1 cellular context compared by ENCODE assay signal in genomic region chr10:132572545-132572937, GRCh38.
TF ChIP-seq lines count a peak whose summit lies in the region.

No MANE protein-coding gene starts in this region.

TF ChIP-seq in HepG2, 621 proteins besides CTCF, POLR2A, EP300 and RAD21:
- TF ChIP-seq ZNF513 (CRISPR knock-in tag; conservative IDR thresholded peaks at IDR 0.05), result no peak
- no peak for TF ChIP-seq SP140L (CRISPR knock-in tag; IDR thresholded peaks at IDR 0.05; ENCODE audit: borderline replicate concordance)
- no peak for TF ChIP-seq PBX3 (CRISPR knock-in tag; IDR thresholded peaks at IDR 0.05; ENCODE audit: borderline replicate concordance)
- TF ChIP-seq SPEN (CRISPR knock-in tag; IDR thresholded peaks at IDR 0.05; ENCODE audit: low read depth), result no peak
- TF ChIP-seq GMEB2 (CRISPR knock-in tag; IDR thresholded peaks at IDR 0.05; ENCODE audit: low read depth), result no peak
- TF ChIP-seq ZNF407 (CRISPR knock-in tag; IDR thresholded peaks at IDR 0.05; ENCODE audit: not compliant biosample characterization), result no peak
- no peak for TF ChIP-seq GABPA (IDR thresholded peaks at IDR 0.05; ENCODE audit: low read depth, low read length)
- no peak for TF ChIP-seq GABPA (CRISPR knock-in tag; IDR thresholded peaks at IDR 0.05; ENCODE audit: low read depth)
- no peak for TF ChIP-seq CEBPZ (IDR thresholded peaks at IDR 0.05; ENCODE audit: low read length)
- TF ChIP-seq TOPORS (CRISPR knock-in tag; IDR thresholded peaks at IDR 0.05), result no peak
- no peak for TF ChIP-seq LCORL (IDR thresholded peaks at IDR 0.05)
- TF ChIP-seq LCORL (CRISPR knock-in tag; IDR thresholded peaks at IDR 0.05), result no peak
- TF ChIP-seq YEATS4 (CRISPR knock-in tag; IDR thresholded peaks at IDR 0.05; ENCODE audit: borderline replicate concordance), result no peak
- no peak for TF ChIP-seq SALL1 (CRISPR knock-in tag; IDR thresholded peaks at IDR 0.05)
- TF ChIP-seq REXO4 (CRISPR knock-in tag; IDR thresholded peaks at IDR 0.05; ENCODE audit: borderline replicate concordance), result no peak
- no peak for TF ChIP-seq KIAA2018 (CRISPR knock-in tag; IDR thresholded peaks at IDR 0.05; ENCODE audit: borderline replicate concordance)
- TF ChIP-seq ZNF616 (CRISPR knock-in tag; IDR thresholded peaks at IDR 0.05; ENCODE audit: low read depth), result no peak
- no peak for TF ChIP-seq NFE2L2 (IDR thresholded peaks at IDR 0.05; ENCODE audit: low read length)
- no peak for TF ChIP-seq ZNF530 (CRISPR knock-in tag; IDR thresholded peaks at IDR 0.05; ENCODE audit: low read depth)
- TF ChIP-seq RBAK (CRISPR knock-in tag; IDR thresholded peaks at IDR 0.05), result no peak
